14 cellular contexts compared by ENCODE assay signal in genomic region chr1:207902566-207902965, GRCh38. TPM values are rescaled to one million over a fixed set of nuclear protein-coding genes. Genes with fewer than 3 reads are reported as not detected.
"Had no signal": no experiment of that assay in that cellular context is flagged by ENCODE, and none has a peak within 500 bp of the region (broad histone marks: within the 10 kb centered on the region; RNA-seq: fewer than 3 reads in every experiment).

No MANE protein-coding gene starts in this region.

- H3K4me1 Mint-ChIP-seq: memory B cell had no signal

- H3K27ac ChIP-seq: brain microvascular endothelial cell, neutrophil had no signal

- H3K27ac Mint-ChIP-seq: activated CD4-positive, alpha-beta T cell treated with anti-CD3 and anti-CD28 coated beads, Interleukin-2, amount 10 ng/mL, durations not matched to agents 7 days and 5 days; activated T-helper 1 cell treated with anti-CD3 and anti-CD28 coated beads, Interleukin-12 subunit alpha, Interleukin-12 subunit beta, Interleukin-2, Interleukin-4 antibody, amounts not matched to agents 30 ng/mL and 10 ng/mL and 1 ng/mL, durations not matched to agents 14 hours and 24 hours and 36 hours; memory B cell; T-helper 2 cell treated with Interferon-gamma antibody and Interleukin-4, amounts not matched to agents 5 μg/mL and 100 μg/mL, for 36 hours had no signal

- H3K4me3 ChIP-seq: mucosa of descending colon, thyroid gland had no signal

- DNase-seq: activated CD4-positive, alpha-beta T cell treated with anti-CD3 and anti-CD28 coated beads, Interleukin-2, amount 10 ng/mL, durations not matched to agents 7 days and 5 days; activated CD4-positive, CD25-positive, alpha-beta regulatory T cell; activated naive CD8-positive, alpha-beta T cell treated with anti-CD3 and anti-CD28 coated beads, Interleukin-2, amount 10 ng/mL, durations not matched to agents 7 days and 5 days; brain microvascular endothelial cell; cerebellar nuclear complex; effector memory CD4-positive, alpha-beta T cell; mucosa of descending colon; naive thymus-derived CD8-positive, alpha-beta T cell; thyroid gland had no signal

- H3K9me3 ChIP-seq: mucosa of descending colon, neutrophil, thyroid gland had no signal

- H3K36me3 Mint-ChIP-seq: activated naive CD8-positive, alpha-beta T cell treated with anti-CD3 and anti-CD28 coated beads, Interleukin-2, amount 10 ng/mL, durations not matched to agents 7 days and 5 days; memory B cell; naive thymus-derived CD8-positive, alpha-beta T cell had no signal

- H3K36me3 ChIP-seq: brain microvascular endothelial cell, neutrophil, thyroid gland had no signal

- H3K4me3 Mint-ChIP-seq: activated CD4-positive, alpha-beta T cell treated with anti-CD3 and anti-CD28 coated beads, Interleukin-2, amount 10 ng/mL, durations not matched to agents 7 days and 5 days; activated naive CD8-positive, alpha-beta T cell treated with anti-CD3 and anti-CD28 coated beads, Interleukin-2, amount 10 ng/mL, durations not matched to agents 7 days and 5 days; activated T-helper 1 cell treated with anti-CD3 and anti-CD28 coated beads, Interleukin-12 subunit alpha, Interleukin-12 subunit beta, Interleukin-2, Interleukin-4 antibody, amounts not matched to agents 30 ng/mL and 10 ng/mL and 1 ng/mL, durations not matched to agents 14 hours and 24 hours and 36 hours; memory B cell; naive thymus-derived CD8-positive, alpha-beta T cell; T-helper 2 cell treated with Interferon-gamma antibody and Interleukin-4, amounts not matched to agents 5 μg/mL and 100 μg/mL, for 36 hours had no signal

- ATAC-seq: left lobe of liver; mucosa of descending colon; naive thymus-derived CD8-positive, alpha-beta T cell had no signal

- H3K9me3 Mint-ChIP-seq: activated CD4-positive, alpha-beta T cell treated with anti-CD3 and anti-CD28 coated beads, Interleukin-2, amount 10 ng/mL, durations not matched to agents 7 days and 5 days; activated naive CD8-positive, alpha-beta T cell treated with anti-CD3 and anti-CD28 coated beads, Interleukin-2, amount 10 ng/mL, durations not matched to agents 7 days and 5 days; activated T-helper 1 cell treated with anti-CD3 and anti-CD28 coated beads, Interleukin-12 subunit alpha, Interleukin-12 subunit beta, Interleukin-2, Interleukin-4 antibody, amounts not matched to agents 30 ng/mL and 10 ng/mL and 1 ng/mL, durations not matched to agents 14 hours and 24 hours and 36 hours; memory B cell; naive thymus-derived CD8-positive, alpha-beta T cell; T-helper 2 cell treated with Interferon-gamma antibody and Interleukin-4, amounts not matched to agents 5 μg/mL and 100 μg/mL, for 36 hours had no signal

- H3K27me3 ChIP-seq: brain microvascular endothelial cell, neutrophil, thyroid gland had no signal

RNA-seq across cellular contexts. Expression of gene CD34, which starts 8.4 kb away (rescaled TPM):
- total RNA-seq: activated naive CD8-positive, alpha-beta T cell treated with anti-CD3 and anti-CD28 coated beads, Interleukin-2, amount 10 ng/mL, durations not matched to agents 7 days and 5 days; activated T-helper 1 cell treated with anti-CD3 and anti-CD28 coated beads, Interleukin-12 subunit alpha, Interleukin-12 subunit beta, Interleukin-2, Interleukin-4 antibody, amounts not matched to agents 30 ng/mL and 10 ng/mL and 1 ng/mL, durations not matched to agents 14 hours and 24 hours and 36 hours; naive thymus-derived CD8-positive, alpha-beta T cell had no signal
- polyA plus RNA-seq: naive thymus-derived CD8-positive, alpha-beta T cell had no signal
